Comparison of ENCODE assay signal across 11 cellular contexts in the genomic region with DNA sequence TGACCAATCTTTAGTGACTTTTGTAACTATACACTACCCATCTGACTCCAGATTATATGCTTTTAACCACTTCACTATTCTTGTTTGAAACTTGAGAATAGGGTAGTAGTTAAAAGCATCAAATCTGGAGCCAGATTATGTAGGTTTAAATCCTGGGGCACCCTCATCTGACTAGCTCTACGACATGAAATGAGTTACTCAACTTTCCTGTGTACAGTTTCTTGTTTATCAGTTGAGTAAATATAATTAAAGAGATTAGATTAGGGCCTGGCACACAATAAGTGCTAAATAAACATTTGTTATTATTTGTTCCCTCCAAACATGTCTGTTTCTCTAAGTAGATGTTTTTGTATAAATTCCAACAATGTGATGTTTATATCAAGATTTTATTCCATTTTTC.
"Had no signal": no experiment of that assay in that cellular context is flagged by ENCODE, and none has a peak within 500 bp of the region (broad histone marks: within the 10 kb centered on the region; RNA-seq: fewer than 3 reads in every experiment).

No MANE protein-coding gene starts in this region.

- FAIRE-seq: H1, H54 had no signal

- H3K4me1 ChIP-seq: HAP-1 had no signal

- H2AFZ ChIP-seq: GM23248, GM23338 had no signal

- H3K27ac ChIP-seq: GM23248 had no signal

- H3K4me3 ChIP-seq: GM23248, GM23338, HAP-1 had no signal

- H3K36me3 ChIP-seq: HAP-1 had no signal

- DNase-seq: GM23248, GOT3, H7, H9, HCEC 1CT, HFFc6 had no signal

- ATAC-seq: GM23338, HCT116 had no signal

- H3K9ac ChIP-seq: GM23248 had no signal

- H3K9me3 ChIP-seq: HAP-1 had no signal

- H3K4me2 ChIP-seq: GM23338 had no signal
